ENCODE assay signal across 8 cellular contexts in genomic region chr3:114454592-114455251, GRCh38.
A peak's percentile ranks its signal among the peaks of the same experiment; 100 is the strongest.
DNase-seq lines count a peak whose midpoint lies in the region; ATAC-seq and TF ChIP-seq lines count a peak whose summit lies in the region.

No MANE protein-coding gene starts in this region.

- TF ChIP-seq CTCF in AG10803 (conservative IDR thresholded peaks at IDR 0.05; ENCODE audit: low read length) (no peak), ascending aorta (IDR thresholded peaks at IDR 0.05) (peak in 1 of 3 experiments; percentile 48), tibial artery (IDR thresholded peaks at IDR 0.05) (peak in 1 of 2 experiments; percentile 29)

- H3K9ac ChIP-seq in Karpas-422 (ENCODE audit: low read length), result no peak overlapping the region

- H3K4me1 ChIP-seq in Karpas-422 (ENCODE audit: low read length), result peaks cover 39% of the 10 kb centered on the region
- peaks cover 0 to 6% of the 10 kb centered on the region in 2 donors for H3K4me1 ChIP-seq in ascending aorta
- H3K4me1 ChIP-seq in tibial artery, result peaks cover 0 to 30% (median 9%) of the 10 kb centered on the region in 4 donors

- H3K9me2 ChIP-seq in Karpas-422 (replicated peaks; ENCODE audit: insufficient read depth, low read length), result no peaks in the 10 kb centered on the region

- peak overlapping the region; percentile 33; the same call in 1 of the 2 replicates for H2AFZ ChIP-seq in Karpas-422 (ENCODE audit: low read length)

- H3K27me3 ChIP-seq in Karpas-422 (ENCODE audit: low read length) (no peaks in the 10 kb centered on the region), ascending aorta (no peaks in the 10 kb centered on the region), tibial artery (no peaks in the 10 kb centered on the region)

- H3K9me3 ChIP-seq in Karpas-422 (ENCODE audit: low read length) (no peaks in the 10 kb centered on the region), ascending aorta (no peaks in the 10 kb centered on the region), tibial artery (no peaks in the 10 kb centered on the region)

- H3K79me2 ChIP-seq in Karpas-422 (ENCODE audit: low read length), result no peaks in the 10 kb centered on the region

- peak overlapping the region; percentile 39 for H3K4me2 ChIP-seq in Karpas-422 (ENCODE audit: low read depth, low read length, poor library complexity, severe bottlenecking)

- peak overlapping the region; percentile 56 for H3K4me3 ChIP-seq in AG10803 (ENCODE audit: low read length)
- H3K4me3 ChIP-seq in Karpas-422 (ENCODE audit: low read length), result no peak overlapping the region
- H3K4me3 ChIP-seq in ascending aorta, result peak overlapping the region; percentile 62 to 67
- peak overlapping the region; percentile 54 to 56 for H3K4me3 ChIP-seq in tibial artery

- H3K36me3 ChIP-seq in Karpas-422 (ENCODE audit: insufficient read depth, low read length) (no peaks in the 10 kb centered on the region), ascending aorta (no peaks in the 10 kb centered on the region), tibial artery (no peaks in the 10 kb centered on the region)

- no peak for ATAC-seq in GM19023 (IDR thresholded peaks at IDR 0.05; ENCODE audit: unreplicated experiment)

- DNase-seq in AG10803 (ENCODE audit: low read depth) (peak; percentile 56), Karpas-422 (no peak), ascending aorta (ENCODE audit: low spot score in 2 of 2) (no peak), kidney tubule cell (ENCODE audit: low spot score) (peak; percentile 54), tibial artery (no peak), iPS-NIHi7 (ENCODE audit: extremely low spot score) (no peak), foreskin melanocyte (no peak)

- intact Hi-C loops in ascending aorta (cut with DNase I), result no loop called here
- intact Hi-C loops in tibial artery (cut with DNase I; ENCODE audit: low total_unique reads), result no loop called here

- no peak overlapping the region for H3K27ac ChIP-seq in Karpas-422 (ENCODE audit: low read length)
- H3K27ac ChIP-seq in ascending aorta, result peak overlapping the region in 1 of 2 donors; percentile 42
- H3K27ac ChIP-seq in tibial artery, result peak overlapping the region; percentile 48 to 63

- H4K20me1 ChIP-seq in Karpas-422 (ENCODE audit: insufficient read depth, low read depth, low read length), result no peaks in the 10 kb centered on the region

Comparison
In these comparisons a context has a peak if more than half of its experiments do, and no peak if none do; other contexts are left out.
1. DNase-seq: peak in AG10803 (single experiment) and kidney tubule cell (single experiment); none in Karpas-422 (single experiment), ascending aorta (0 of 2), tibial artery (0 of 2), iPS-NIHi7 (single experiment) and foreskin melanocyte (single experiment).